In genomic region chr5:14293279-14293678, GRCh38 we compare ENCODE assay signal across 19 cellular contexts.
DNase-seq lines count a peak whose midpoint lies in the region; ATAC-seq and TF ChIP-seq lines count a peak whose summit lies in the region.
"Had no signal": no experiment of that assay in that cellular context is flagged by ENCODE, and none has a peak within 500 bp of the region (broad histone marks: within the 10 kb centered on the region; RNA-seq: fewer than 3 reads in every experiment).

No MANE protein-coding gene starts in this region.

- H3K4me3 ChIP-seq in cardiac muscle cell (no peak overlapping the region), endodermal cell (ENCODE audit: low read length) (peak overlapping the region; percentile 36), trophoblast cell (ENCODE audit: low read depth, low read length) (no peak overlapping the region)
- H3K4me3 ChIP-seq: Peyer's patch, SJSA1 had no signal

- no peak overlapping the region for H3K4me2 ChIP-seq in trophoblast cell (ENCODE audit: low read length)

- peaks cover 35% of the 10 kb centered on the region for H3K36me3 Mint-ChIP-seq in endodermal cell (ENCODE audit: low read depth)
- H3K36me3 Mint-ChIP-seq in activated naive CD8-positive, alpha-beta T cell treated with anti-CD3 and anti-CD28 coated beads, Interleukin-2, amount 50 U/mL, for 24 hours (ENCODE audit: low read depth), result no peaks in the 10 kb centered on the region
- H3K36me3 Mint-ChIP-seq: CD4-positive, CD25-positive, alpha-beta regulatory T cell had no signal

- H4K8ac ChIP-seq in trophoblast cell (ENCODE audit: low read depth, low read length), result no peak overlapping the region

- no peak overlapping the region for H3K27ac Mint-ChIP-seq in endodermal cell
- no peak overlapping the region for H3K27ac Mint-ChIP-seq in activated naive CD8-positive, alpha-beta T cell treated with anti-CD3 and anti-CD28 coated beads, Interleukin-2, amount 50 U/mL, for 24 hours
- H3K27ac Mint-ChIP-seq: CD4-positive, CD25-positive, alpha-beta regulatory T cell had no signal

- H3K79me1 ChIP-seq in trophoblast cell (ENCODE audit: low read length), result no peaks in the 10 kb centered on the region

- H3K27me3 Mint-ChIP-seq in endodermal cell (ENCODE audit: insufficient read depth), result no peaks in the 10 kb centered on the region
- no peaks in the 10 kb centered on the region for H3K27me3 Mint-ChIP-seq in activated naive CD8-positive, alpha-beta T cell treated with anti-CD3 and anti-CD28 coated beads, Interleukin-2, amount 50 U/mL, for 24 hours

- H3K9ac ChIP-seq in endodermal cell (ENCODE audit: extremely low read depth, low read length, poor library complexity, severe bottlenecking), result peak overlapping the region; percentile 3
- H3K9ac ChIP-seq in trophoblast cell (ENCODE audit: low read length), result no peak overlapping the region

- H3K4me1 ChIP-seq in cardiac muscle cell (ENCODE audit: low read depth) (peaks cover 5% of the 10 kb centered on the region), endodermal cell (ENCODE audit: control insufficient read depth, insufficient read depth, low read length) (peaks cover 15% of the 10 kb centered on the region), trophoblast cell (ENCODE audit: control insufficient read depth in 1 of 2, insufficient read depth in 2 of 2, low read length in 2 of 2) (peaks cover 6 to 9% of the 10 kb centered on the region in 2 experiments)
- H3K4me1 ChIP-seq: Peyer's patch, SJSA1 had no signal

- no peak overlapping the region for H2AK5ac ChIP-seq in trophoblast cell (ENCODE audit: low read length)

- 88 to 95% methylated on average over 5 of the region's 5 CpGs for WGBS in endodermal cell (ENCODE audit: insufficient coverage in 1 of 2, insufficient read length in 1 of 2), 2 experiments
- WGBS in trophoblast cell (ENCODE audit: extremely low coverage, insufficient coverage, insufficient read length), result no CpG with 5 or more reads among the region's 5 CpGs

- H3K14ac ChIP-seq in trophoblast cell (ENCODE audit: low read length), result no peak overlapping the region

- H3K36me3 ChIP-seq in cardiac muscle cell, result peaks cover 3% of the 10 kb centered on the region
- H3K36me3 ChIP-seq in endodermal cell (ENCODE audit: control insufficient read depth, insufficient read depth, low read length), result peaks cover 45% of the 10 kb centered on the region
- H3K36me3 ChIP-seq in trophoblast cell (ENCODE audit: control insufficient read depth in 1 of 2, insufficient read depth in 2 of 2, low read length in 2 of 2), result peaks cover 23 to 36% of the 10 kb centered on the region in 2 experiments

- peaks cover 18% of the 10 kb centered on the region for H3K4me1 Mint-ChIP-seq in endodermal cell
- no peaks in the 10 kb centered on the region for H3K4me1 Mint-ChIP-seq in activated naive CD8-positive, alpha-beta T cell treated with anti-CD3 and anti-CD28 coated beads, Interleukin-2, amount 50 U/mL, for 24 hours

- DNase-seq in cardiac muscle cell (ENCODE audit: low read depth in 1 of 2, low spot score in 1 of 2) (no peak), left cardiac atrium (no peak), endodermal cell (no peak), trophoblast cell (no peak), C1 segment of cervical spinal cord (lab: John Stamatoyannopoulos, UW) (no peak), cerebellar nuclear complex (lab: John Stamatoyannopoulos, UW) (no peak)
- no peak for DNase-seq in activated naive CD8-positive, alpha-beta T cell treated with anti-CD3 and anti-CD28 coated beads, Interleukin-2, amount 50 U/mL, for 24 hours
- DNase-seq: BE2C, COR-L47, DMS79, H7, KG1, NCI-H1092, NCI-H1436 treated with DMSO at 0.1 percent for 48 hours, NCI-H1930, NCI-H774, Peyer's patch had no signal

- H3K23ac ChIP-seq in trophoblast cell (ENCODE audit: low read length), result no peak overlapping the region

- intact Hi-C loops in left cardiac atrium (cut with DNase I), result no loop called here

- no peak overlapping the region for H4K91ac ChIP-seq in trophoblast cell (ENCODE audit: low read depth, low read length)

- H3K27me3 ChIP-seq in cardiac muscle cell (no peaks in the 10 kb centered on the region), endodermal cell (ENCODE audit: control insufficient read depth, insufficient read depth, low read length, poor library complexity, severe bottlenecking) (no peaks in the 10 kb centered on the region), trophoblast cell (ENCODE audit: insufficient read depth, low read length) (no peaks in the 10 kb centered on the region)
- H3K27me3 ChIP-seq: BE2C, Peyer's patch, SJSA1 had no signal

- no peak overlapping the region for H4K12ac ChIP-seq in trophoblast cell (ENCODE audit: low read depth, low read length)

- no peak overlapping the region for H2AFZ ChIP-seq in trophoblast cell (ENCODE audit: insufficient read depth, low read length, poor library complexity)

- peak overlapping the region; percentile 66 for H3K27ac ChIP-seq in cardiac muscle cell
- no peak overlapping the region for H3K27ac ChIP-seq in endodermal cell (ENCODE audit: low read depth, low read length)
- H3K27ac ChIP-seq in trophoblast cell (ENCODE audit: low read depth, low read length), result no peak overlapping the region
- H3K27ac ChIP-seq: Peyer's patch, SJSA1 had no signal

- no peak overlapping the region for H2BK120ac ChIP-seq in trophoblast cell (ENCODE audit: insufficient read depth, low read length, poor library complexity)

- ATAC-seq in left cardiac atrium, result no peak
- no peak for ATAC-seq in activated naive CD8-positive, alpha-beta T cell treated with anti-CD3 and anti-CD28 coated beads, Interleukin-2, amount 50 U/mL, for 24 hours

- H3K18ac ChIP-seq in trophoblast cell (ENCODE audit: low read length), result peak overlapping the region; percentile 4

- H2BK12ac ChIP-seq in trophoblast cell (ENCODE audit: low read length), result no peak overlapping the region

- no peak overlapping the region for H3K4me3 Mint-ChIP-seq in endodermal cell
- H3K4me3 Mint-ChIP-seq in activated naive CD8-positive, alpha-beta T cell treated with anti-CD3 and anti-CD28 coated beads, Interleukin-2, amount 50 U/mL, for 24 hours, result no peak overlapping the region
- H3K4me3 Mint-ChIP-seq: CD4-positive, CD25-positive, alpha-beta regulatory T cell had no signal

- no peak overlapping the region for H2BK5ac ChIP-seq in trophoblast cell (ENCODE audit: low read depth, low read length, poor library complexity)

- TF ChIP-seq CTCF in cardiac muscle cell (IDR thresholded peaks at IDR 0.05; ENCODE audit: low read depth, low read length) (no peak), endodermal cell (conservative IDR thresholded peaks at IDR 0.05) (no peak)

- peaks cover 2% of the 10 kb centered on the region for H3K79me2 ChIP-seq in trophoblast cell (ENCODE audit: control insufficient read depth, insufficient read depth, low read length, poor library complexity)

- H3K9me3 Mint-ChIP-seq in endodermal cell, result no peaks in the 10 kb centered on the region
- no peaks in the 10 kb centered on the region for H3K9me3 Mint-ChIP-seq in activated naive CD8-positive, alpha-beta T cell treated with anti-CD3 and anti-CD28 coated beads, Interleukin-2, amount 50 U/mL, for 24 hours

- no peaks in the 10 kb centered on the region for H3K9me3 ChIP-seq in cardiac muscle cell (ENCODE audit: low read depth)
- no peaks in the 10 kb centered on the region for H3K9me3 ChIP-seq in endodermal cell (ENCODE audit: control insufficient read depth, low read length)
- H3K9me3 ChIP-seq in trophoblast cell (ENCODE audit: insufficient read depth, low read depth, low read length), result no peaks in the 10 kb centered on the region
- H3K9me3 ChIP-seq: BE2C, Peyer's patch, SJSA1 had no signal

- no peak overlapping the region for H3K4ac ChIP-seq in trophoblast cell (ENCODE audit: low read depth, low read length)
